ENCODE assay signal across 27 cellular contexts in the genomic region with DNA sequence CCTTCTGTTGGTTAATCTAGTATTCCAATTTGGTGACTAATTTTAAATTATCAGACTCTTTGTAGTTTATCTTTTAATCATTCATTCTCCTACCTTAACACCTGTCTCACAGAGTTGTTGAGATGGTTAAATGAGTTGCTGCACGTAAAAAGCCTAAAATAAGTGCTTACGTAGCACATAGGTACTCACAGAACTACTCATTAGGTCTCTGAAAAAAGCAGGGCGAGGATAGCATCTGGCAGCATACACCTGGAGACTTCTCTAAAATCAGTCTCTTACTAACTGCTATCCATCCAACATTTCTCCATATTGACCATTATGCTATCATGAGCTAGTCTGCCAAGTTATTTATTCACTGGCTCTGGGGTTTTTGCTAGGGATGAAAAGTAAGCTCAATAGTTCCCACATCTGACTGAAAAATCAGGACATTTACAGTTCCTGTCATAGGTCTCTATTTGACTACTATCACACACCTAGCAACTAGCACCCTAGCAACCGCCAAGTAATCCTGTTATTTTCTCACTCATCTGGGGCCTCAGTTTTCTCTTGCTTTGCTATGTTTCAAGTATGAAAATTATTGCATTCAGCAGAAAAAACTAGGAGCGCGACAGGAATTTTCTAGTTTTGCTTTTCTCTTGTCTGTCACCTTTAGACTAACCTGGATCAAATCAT. TPM values are rescaled to one million over a fixed set of nuclear protein-coding genes. Genes with fewer than 3 reads are reported as not detected.
A peak's percentile ranks its signal among the peaks of the same experiment; 100 is the strongest.
DNase-seq lines count a peak whose midpoint lies in the region; ATAC-seq and TF ChIP-seq lines count a peak whose summit lies in the region.
"Had no signal": no experiment of that assay in that cellular context is flagged by ENCODE, and none has a peak within 500 bp of the region (broad histone marks: within the 10 kb centered on the region; RNA-seq: fewer than 3 reads in every experiment).

No MANE protein-coding gene starts in this region.

- no peak overlapping the region for H3K14ac ChIP-seq in neuronal stem cell (ENCODE audit: low read length)

- peak; percentile 56 for DNase-seq in activated CD4-positive, alpha-beta memory T cell treated with anti-CD3 and anti-CD28 coated beads for 36 hours
- no peak for DNase-seq in activated CD4-positive, alpha-beta memory T cell treated with anti-CD3 and anti-CD28 coated beads, Interleukin-2, amount 10 ng/mL, durations not matched to agents 7 days and 5 days
- peak; percentile 13 for DNase-seq in GM10248 (ENCODE audit: extremely low spot score)
- no peak for DNase-seq in T-helper 17 cell
- DNase-seq in osteoblast (ENCODE audit: insufficient read length, low spot score, missing footprints): no peak
- DNase-seq in GM13976 (ENCODE audit: low spot score): no peak
- no peak for DNase-seq in neuronal stem cell (ENCODE audit: low spot score)
- no peak for DNase-seq in Peyer's patch
- DNase-seq: activated gamma-delta T cell treated with Interleukin-2 at 50 U/mL for 16 hours; effector CD4-positive, alpha-beta T cell; KG1; kidney; MV-4-11; NCI-H187; NCI-H226; spleen; WERI-Rb-1 had no signal

- H2BK120ac ChIP-seq in neuronal stem cell (ENCODE audit: low read depth, low read length): no peak overlapping the region

- H3K27me3 ChIP-seq in osteoblast (ENCODE audit: insufficient read depth, low read length) (no peaks in the 10 kb centered on the region), neuronal stem cell (ENCODE audit: control insufficient read depth in 3 of 3, insufficient read depth in 3 of 3, low read depth in 1 of 3, low read length in 3 of 3) (no peaks in the 10 kb centered on the region), Peyer's patch (no peaks in the 10 kb centered on the region)
- H3K27me3 ChIP-seq: BLaER1 treated with 17β-estradiol and CSF1 and Interleukin-3, amounts not matched to agents 10 nM and 100 nM; esophagus muscularis mucosa; spleen had no signal

- H2BK5ac ChIP-seq in neuronal stem cell (ENCODE audit: low read length): no peak overlapping the region

- in situ Hi-C loops in GM13976 (cut with MboI; ENCODE audit: low sequenced_read_pairs, unreplicated experiment): no loop called here

- no peak overlapping the region for H3K4ac ChIP-seq in neuronal stem cell (ENCODE audit: low read length)

- H3K36me3 ChIP-seq in osteoblast (ENCODE audit: insufficient read depth, low read length) (peaks cover 58% of the 10 kb centered on the region), neuronal stem cell (replicated peaks in 1 of 2; ENCODE audit: control insufficient read depth in 2 of 2, insufficient read depth in 2 of 2, low read length in 2 of 2) (peaks cover 8 to 94% of the 10 kb centered on the region in 2 donors), Peyer's patch (peaks cover 0 to 59% (median 0%) of the 10 kb centered on the region in 3 donors)

- no peak overlapping the region for H4K91ac ChIP-seq in neuronal stem cell (ENCODE audit: low read depth, low read length, poor library complexity)

- H3K4me3 ChIP-seq in osteoblast (ENCODE audit: insufficient read depth, low read length) (no peak overlapping the region), neuronal stem cell (ENCODE audit: low read length in 2 of 2) (no peak overlapping the region), Peyer's patch (no peak overlapping the region)
- H3K4me3 ChIP-seq: BLaER1 treated with 17β-estradiol and CSF1 and Interleukin-3, amounts not matched to agents 10 nM and 100 nM; esophagus muscularis mucosa; lung; spleen; thoracic aorta had no signal

- H3K23ac ChIP-seq in neuronal stem cell (ENCODE audit: low read depth, low read length, poor library complexity): no peak overlapping the region

- no peak overlapping the region for H2BK15ac ChIP-seq in neuronal stem cell (ENCODE audit: low read length)

- CTCF ChIA-PET in activated CD4-positive, alpha-beta memory T cell treated with anti-CD3 and anti-CD28 coated beads for 36 hours (lab: Charles Lee): interaction anchor here (0.7 to 1.9 kb wide), 3 partner anchors 10 to 26 kb away, joined by 3 to 7 read pairs (median 5); no protein-coding TSS in a partner anchor
- CTCF ChIA-PET in activated CD4-positive, alpha-beta memory T cell treated with anti-CD3 and anti-CD28 coated beads, Interleukin-2, amount 10 ng/mL, durations not matched to agents 7 days and 5 days (lab: Charles Lee): no interaction called here
- CTCF ChIA-PET in GM10248 (lab: Yijun Ruan, JAX): interaction anchor here (1.0 kb wide), 1 partner anchor 10 kb away, joined by 3 read pairs; no protein-coding TSS in a partner anchor

- H3K4me2 ChIP-seq in osteoblast (ENCODE audit: insufficient read depth, low read length) (no peak overlapping the region), neuronal stem cell (ENCODE audit: insufficient read depth, low read length, poor library complexity, severe bottlenecking) (no peak overlapping the region)

- no peak for TF ChIP-seq POLR2A in Peyer's patch (IDR thresholded peaks at IDR 0.05)

- H4K20me1 ChIP-seq in osteoblast (ENCODE audit: insufficient read depth, low read length): peaks cover 76% of the 10 kb centered on the region

- TF ChIP-seq CTCF in GM10248 (IDR thresholded peaks at IDR 0.05; ENCODE audit: control extremely low read depth, extremely low read depth, low read depth, missing control alignments): no peak
- TF ChIP-seq CTCF in osteoblast (IDR thresholded peaks at IDR 0.05; ENCODE audit: extremely low read depth, low read depth, low read length): no peak
- no peak for TF ChIP-seq CTCF in GM13976 (IDR thresholded peaks at IDR 0.05; ENCODE audit: borderline replicate concordance, control extremely low read depth, extremely low read depth, insufficient read depth, missing control alignments)
- no peak for TF ChIP-seq CTCF in Peyer's patch (IDR thresholded peaks at IDR 0.05)

- peaks cover 53% of the 10 kb centered on the region for H3K36me3 Mint-ChIP-seq in activated CD4-positive, alpha-beta memory T cell treated with anti-CD3 and anti-CD28 coated beads for 36 hours
- peaks cover 76% of the 10 kb centered on the region for H3K36me3 Mint-ChIP-seq in activated CD4-positive, alpha-beta memory T cell treated with anti-CD3 and anti-CD28 coated beads, Interleukin-2, amount 10 ng/mL, durations not matched to agents 7 days and 5 days (ENCODE audit: low read depth)
- peaks cover 14% of the 10 kb centered on the region for H3K36me3 Mint-ChIP-seq in T-helper 17 cell (ENCODE audit: low read depth)

- H3K79me1 ChIP-seq in neuronal stem cell (ENCODE audit: low read depth, low read length): no peaks in the 10 kb centered on the region

- H2BK12ac ChIP-seq in neuronal stem cell (ENCODE audit: low read length): no peak overlapping the region

- no peaks in the 10 kb centered on the region for H3K9me3 Mint-ChIP-seq in activated CD4-positive, alpha-beta memory T cell treated with anti-CD3 and anti-CD28 coated beads for 36 hours
- no peaks in the 10 kb centered on the region for H3K9me3 Mint-ChIP-seq in activated CD4-positive, alpha-beta memory T cell treated with anti-CD3 and anti-CD28 coated beads, Interleukin-2, amount 10 ng/mL, durations not matched to agents 7 days and 5 days

- H3K4me1 Mint-ChIP-seq in activated CD4-positive, alpha-beta memory T cell treated with anti-CD3 and anti-CD28 coated beads for 36 hours (ENCODE audit: low read depth): peaks cover 83% of the 10 kb centered on the region
- peaks cover 74% of the 10 kb centered on the region for H3K4me1 Mint-ChIP-seq in activated CD4-positive, alpha-beta memory T cell treated with anti-CD3 and anti-CD28 coated beads, Interleukin-2, amount 10 ng/mL, durations not matched to agents 7 days and 5 days
- peaks cover 62% of the 10 kb centered on the region for H3K4me1 Mint-ChIP-seq in T-helper 17 cell

- intact Hi-C loops in activated CD4-positive, alpha-beta memory T cell treated with anti-CD3 and anti-CD28 coated beads for 36 hours (cut with micrococcal nuclease): loop anchor here (1.0 to 2.0 kb wide), 2 partner anchors 11 to 30 kb away; a partner anchor contains a TSS

- peak; percentile 22 for ATAC-seq in T-helper 17 cell

- H2AFZ ChIP-seq in osteoblast (ENCODE audit: low read length) (no peak overlapping the region), neuronal stem cell (ENCODE audit: low read length) (no peak overlapping the region)

- H3K4me3 Mint-ChIP-seq in activated CD4-positive, alpha-beta memory T cell treated with anti-CD3 and anti-CD28 coated beads for 36 hours: no peak overlapping the region
- no peak overlapping the region for H3K4me3 Mint-ChIP-seq in activated CD4-positive, alpha-beta memory T cell treated with anti-CD3 and anti-CD28 coated beads, Interleukin-2, amount 10 ng/mL, durations not matched to agents 7 days and 5 days
- peak overlapping the region; percentile 63 for H3K4me3 Mint-ChIP-seq in T-helper 17 cell

- WGBS in neuronal stem cell (ENCODE audit: extremely low coverage in 2 of 2, insufficient read length in 2 of 2, insufficient replicate concordance in 1 of 2), 2 donors: no CpG with 5 or more reads among the region's 6 CpGs

- H3K27ac ChIP-seq in osteoblast (ENCODE audit: low read depth, low read length) (peak overlapping the region; percentile 81), neuronal stem cell (replicated peaks; ENCODE audit: low read length) (no peak overlapping the region), Peyer's patch (no peak overlapping the region)
- H3K27ac ChIP-seq: esophagus muscularis mucosa, spleen, thoracic aorta, WERI-Rb-1 had no signal

- H3K79me2 ChIP-seq in osteoblast (ENCODE audit: insufficient read depth, low read length): peaks cover 100% of the 10 kb centered on the region

- POLR2A ChIA-PET in activated CD4-positive, alpha-beta memory T cell treated with anti-CD3 and anti-CD28 coated beads for 36 hours (lab: Charles Lee): interaction anchor here (0.6 to 1.5 kb wide), 2 partner anchors 30 to 1811 kb away, joined by 4 read pairs; a partner anchor contains a TSS
- POLR2A ChIA-PET in activated CD4-positive, alpha-beta memory T cell treated with anti-CD3 and anti-CD28 coated beads, Interleukin-2, amount 10 ng/mL, durations not matched to agents 7 days and 5 days (lab: Charles Lee): interaction anchor here (0.9 to 2.2 kb wide), 2 partner anchors 10 to 31 kb away, joined by 3 to 17 read pairs; a partner anchor contains a TSS
- POLR2A ChIA-PET in GM10248 (lab: Yijun Ruan, JAX): interaction anchor here (0.7 kb wide), 1 partner anchor 26 kb away, joined by 3 read pairs; no protein-coding TSS in a partner anchor

- no peaks in the 10 kb centered on the region for H3K27me3 Mint-ChIP-seq in activated CD4-positive, alpha-beta memory T cell treated with anti-CD3 and anti-CD28 coated beads for 36 hours
- H3K27me3 Mint-ChIP-seq in activated CD4-positive, alpha-beta memory T cell treated with anti-CD3 and anti-CD28 coated beads, Interleukin-2, amount 10 ng/mL, durations not matched to agents 7 days and 5 days: no peaks in the 10 kb centered on the region
- H3K27me3 Mint-ChIP-seq in T-helper 17 cell: no peaks in the 10 kb centered on the region

- peaks cover 14% of the 10 kb centered on the region for H3K4me1 ChIP-seq in osteoblast (ENCODE audit: insufficient read depth, low read length)
- H3K4me1 ChIP-seq in neuronal stem cell (ENCODE audit: control insufficient read depth in 2 of 2, insufficient read depth in 1 of 2, low read depth in 1 of 2, low read length in 2 of 2): no peaks in the 10 kb centered on the region
- peaks cover 0 to 21% (median 10%) of the 10 kb centered on the region in 4 donors for H3K4me1 ChIP-seq in Peyer's patch

- H3K18ac ChIP-seq in neuronal stem cell (ENCODE audit: low read length): no peak overlapping the region

- H3K27ac Mint-ChIP-seq in activated CD4-positive, alpha-beta memory T cell treated with anti-CD3 and anti-CD28 coated beads for 36 hours: peak overlapping the region; percentile 64
- no peak overlapping the region for H3K27ac Mint-ChIP-seq in activated CD4-positive, alpha-beta memory T cell treated with anti-CD3 and anti-CD28 coated beads, Interleukin-2, amount 10 ng/mL, durations not matched to agents 7 days and 5 days
- H3K27ac Mint-ChIP-seq in T-helper 17 cell: peak overlapping the region; percentile 82

- no peak overlapping the region for H4K8ac ChIP-seq in neuronal stem cell (ENCODE audit: low read depth, low read length)

- no peak overlapping the region for H2AK5ac ChIP-seq in neuronal stem cell (ENCODE audit: low read depth, low read length)

- H3K9ac ChIP-seq in neuronal stem cell (ENCODE audit: low read depth, low read length, poor library complexity): no peak overlapping the region
- H3K9ac ChIP-seq: BLaER1 treated with 17β-estradiol and CSF1 and Interleukin-3, amounts not matched to agents 10 nM and 100 nM had no signal

- H3K9me3 ChIP-seq in T-helper 17 cell (ENCODE audit: control insufficient read depth, low read length, poor library complexity, severe bottlenecking) (no peaks in the 10 kb centered on the region), osteoblast (ENCODE audit: low read depth, low read length) (no peaks in the 10 kb centered on the region), neuronal stem cell (replicated peaks in 1 of 2; ENCODE audit: control insufficient read depth in 2 of 2, insufficient read depth in 1 of 2, low read depth in 1 of 2, low read length in 2 of 2) (no peaks in the 10 kb centered on the region), Peyer's patch (no peaks in the 10 kb centered on the region)
- H3K9me3 ChIP-seq: BLaER1 treated with 17β-estradiol and CSF1 and Interleukin-3, amounts not matched to agents 10 nM and 100 nM; esophagus muscularis mucosa; spleen; thoracic aorta had no signal

RNA-seq across cellular contexts. Expression of a gene that starts 11.2 kb away (rescaled TPM):
- total RNA-seq in activated CD4-positive, alpha-beta memory T cell treated with anti-CD3 and anti-CD28 coated beads for 36 hours: 100 to 1,000 TPM; 452 to 464 TPM
- total RNA-seq in activated CD4-positive, alpha-beta memory T cell treated with anti-CD3 and anti-CD28 coated beads, Interleukin-2, amount 10 ng/mL, durations not matched to agents 7 days and 5 days: 100 to 1,000 TPM; 407 to 411 TPM
- total RNA-seq in T-helper 17 cell (100 to 1,000 TPM; 627 to 703 TPM), osteoblast (573 and 599 TPM in 2 replicates), Peyer's patch (100 to 1,000 TPM; 292 to 374 (median 333) TPM)
- 534 TPM for polyA plus RNA-seq in neuronal stem cell (2013, experiment 1 of 2)
- polyA plus RNA-seq in neuronal stem cell (2013, experiment 2 of 2): 568 TPM

RNA-seq across cellular contexts. Expression of a gene that starts 30.0 kb away (rescaled TPM):
- 10 to 100 TPM; 51.7 to 52.1 TPM for total RNA-seq in activated CD4-positive, alpha-beta memory T cell treated with anti-CD3 and anti-CD28 coated beads for 36 hours
- total RNA-seq in activated CD4-positive, alpha-beta memory T cell treated with anti-CD3 and anti-CD28 coated beads, Interleukin-2, amount 10 ng/mL, durations not matched to agents 7 days and 5 days: 10 to 100 TPM; 53.4 to 54.1 TPM
- total RNA-seq in T-helper 17 cell (10 to 100 TPM; 24.3 to 32.5 TPM), osteoblast (62.2 and 67.0 TPM in 2 replicates), Peyer's patch (10 to 100 TPM; 26.4 to 44.0 (median 29.7) TPM)
- polyA plus RNA-seq in neuronal stem cell (2013, experiment 1 of 2): 72.0 TPM
- polyA plus RNA-seq in neuronal stem cell (2013, experiment 2 of 2): 74.8 TPM

RNA-seq across cellular contexts. Expression of a gene that starts 33.9 kb away (rescaled TPM):
- total RNA-seq in activated CD4-positive, alpha-beta memory T cell treated with anti-CD3 and anti-CD28 coated beads for 36 hours: 10 to 100 TPM; 60.4 to 66.7 TPM
- 10 to 100 TPM; 59.4 to 68.5 TPM for total RNA-seq in activated CD4-positive, alpha-beta memory T cell treated with anti-CD3 and anti-CD28 coated beads, Interleukin-2, amount 10 ng/mL, durations not matched to agents 7 days and 5 days
- total RNA-seq in T-helper 17 cell (10 to 100 TPM; 41.5 to 50.9 TPM), osteoblast (52.5 and 56.3 TPM in 2 replicates), Peyer's patch (10 to 100 TPM; 23.1 to 29.2 (median 25.9) TPM)
- 42.3 TPM for polyA plus RNA-seq in neuronal stem cell (2013, experiment 1 of 2)
- 43.4 TPM for polyA plus RNA-seq in neuronal stem cell (2013, experiment 2 of 2)

RNA-seq across cellular contexts. Expression of a gene that starts 51.2 kb away (rescaled TPM):
- total RNA-seq in activated CD4-positive, alpha-beta memory T cell treated with anti-CD3 and anti-CD28 coated beads for 36 hours: not detected
- total RNA-seq in activated CD4-positive, alpha-beta memory T cell treated with anti-CD3 and anti-CD28 coated beads, Interleukin-2, amount 10 ng/mL, durations not matched to agents 7 days and 5 days: not detected
- not detected for total RNA-seq in T-helper 17 cell
- not detected in 2 replicates for total RNA-seq in osteoblast
- not detected for polyA plus RNA-seq in neuronal stem cell (2013, experiment 1 of 2)
- not detected for polyA plus RNA-seq in neuronal stem cell (2013, experiment 2 of 2)
- total RNA-seq in Peyer's patch: 1 to 10 TPM in 3 of 4 donors, not detected in 1; 1.2 to 4.4 (median 2.5) TPM
- total RNA-seq: astrocyte; cerebellum; esophagus muscularis mucosa; HT-29; renal cortical epithelial cell; SK-MEL-5; T-helper 2 cell treated with Interferon-gamma antibody and Interleukin-4, amounts not matched to agents 100 ng/mL and 5 ng/mL, for 36 hours had no signal
- polyA plus RNA-seq: lung had no signal

Comparison
In these comparisons a context has a peak if more than half of its experiments do, and no peak if none do; other contexts are left out.
1. DNase-seq: peak in activated CD4-positive, alpha-beta memory T cell treated with anti-CD3 and anti-CD28 coated beads for 36 hours (single experiment) and GM10248 (single experiment); none in activated CD4-positive, alpha-beta memory T cell treated with anti-CD3 and anti-CD28 coated beads, Interleukin-2, amount 10 ng/mL, durations not matched to agents 7 days and 5 days (single experiment), T-helper 17 cell (0 of 3), osteoblast (single experiment), GM13976 (single experiment), neuronal stem cell (single experiment) and Peyer's patch (0 of 3).